Comparison of ENCODE assay signal across 8 cellular contexts in genomic region chr1:5990913-5991783, GRCh38. TPM values are rescaled to one million over a fixed set of nuclear protein-coding genes. Genes with fewer than 3 reads are reported as not detected.
DNase-seq lines count a peak whose midpoint lies in the region; ATAC-seq and TF ChIP-seq lines count a peak whose summit lies in the region.

No MANE protein-coding gene starts in this region.

- CTCF ChIA-PET in activated CD4-positive, alpha-beta memory T cell treated with anti-CD3 and anti-CD28 coated beads for 36 hours (lab: Charles Lee) = no interaction called here

- DNase-seq in BE2C (peak; percentile 65), HFF-Myc (ENCODE audit: extremely low read depth, low read depth) (no peak), epithelial cell of proximal tubule (ENCODE audit: low read depth) (no peak), upper lobe of right lung (peak; percentile 77), Ammon's horn (ENCODE audit: low spot score) (no peak), mesenteric fat pad (ENCODE audit: low spot score) (no peak)
- DNase-seq in activated CD4-positive, alpha-beta memory T cell treated with anti-CD3 and anti-CD28 coated beads for 36 hours = peak; percentile 41

- H3K4me1 ChIP-seq in BE2C (no peaks in the 10 kb centered on the region), muscle layer of duodenum (ENCODE audit: control insufficient read depth in 1 of 2, insufficient read depth in 2 of 2, low read length in 2 of 2) (peaks cover 8 to 22% of the 10 kb centered on the region in 2 donors), upper lobe of right lung (peaks cover 9% of the 10 kb centered on the region)

- H3K36me3 ChIP-seq in BE2C (no peaks in the 10 kb centered on the region), muscle layer of duodenum (ENCODE audit: control insufficient read depth in 1 of 2, insufficient read depth in 2 of 2, low read length in 2 of 2) (no peaks in the 10 kb centered on the region), upper lobe of right lung (no peaks in the 10 kb centered on the region)

- no peaks in the 10 kb centered on the region for H3K27me3 Mint-ChIP-seq in activated CD4-positive, alpha-beta memory T cell treated with anti-CD3 and anti-CD28 coated beads for 36 hours

- no peak overlapping the region for H3K27ac Mint-ChIP-seq in activated CD4-positive, alpha-beta memory T cell treated with anti-CD3 and anti-CD28 coated beads for 36 hours

- TF ChIP-seq CTCF in BE2C (IDR thresholded peaks at IDR 0.05; ENCODE audit: low read depth, low read length) = no peak
- TF ChIP-seq CTCF in HFF-Myc (IDR thresholded peaks at IDR 0.05; ENCODE audit: low read depth, low read length, missing control alignments) = no peak
- no peak for TF ChIP-seq CTCF in epithelial cell of proximal tubule (conservative IDR thresholded peaks at IDR 0.05; ENCODE audit: low read depth, low read length)
- no peak for TF ChIP-seq CTCF in upper lobe of right lung (IDR thresholded peaks at IDR 0.05)

- H3K27me3 ChIP-seq in BE2C (no peaks in the 10 kb centered on the region), muscle layer of duodenum (ENCODE audit: low read depth, low read length) (peaks cover 4% of the 10 kb centered on the region), upper lobe of right lung (no peaks in the 10 kb centered on the region)

- ATAC-seq in upper lobe of right lung = peak; percentile 3

- intact Hi-C loops in activated CD4-positive, alpha-beta memory T cell treated with anti-CD3 and anti-CD28 coated beads for 36 hours (cut with micrococcal nuclease) = loop anchor here (5.0 to 10.0 kb wide), 3 partner anchors 401 to 794 kb away; partner anchors contain the start of genes ACOT7, CAMTA1 and KLHL21
- intact Hi-C loops in upper lobe of right lung (cut with DNase I) = no loop called here

- POLR2A ChIA-PET in activated CD4-positive, alpha-beta memory T cell treated with anti-CD3 and anti-CD28 coated beads for 36 hours (lab: Charles Lee) = no interaction called here

- peak overlapping the region; percentile 86 for H3K4me3 Mint-ChIP-seq in activated CD4-positive, alpha-beta memory T cell treated with anti-CD3 and anti-CD28 coated beads for 36 hours

- no peaks in the 10 kb centered on the region for H3K9me3 ChIP-seq in BE2C
- no peaks in the 10 kb centered on the region for H3K9me3 ChIP-seq in muscle layer of duodenum (ENCODE audit: control insufficient read depth in 1 of 2, low read length in 2 of 2)
- no peaks in the 10 kb centered on the region for H3K9me3 ChIP-seq in upper lobe of right lung

- H3K27ac ChIP-seq in muscle layer of duodenum (ENCODE audit: low read length) = no peak overlapping the region
- H3K27ac ChIP-seq in upper lobe of right lung = peak overlapping the region; percentile 96

- H3K4me1 Mint-ChIP-seq in activated CD4-positive, alpha-beta memory T cell treated with anti-CD3 and anti-CD28 coated beads for 36 hours (ENCODE audit: low read depth) = peaks cover 21% of the 10 kb centered on the region

- H3K4me3 ChIP-seq in BE2C (ENCODE audit: low read depth, low read length) (peak overlapping the region; percentile 67), HFF-Myc (replicated peaks; ENCODE audit: low read depth, low read length) (peak overlapping the region; percentile 70), epithelial cell of proximal tubule (ENCODE audit: low read depth, low read length) (peak overlapping the region; percentile 89), muscle layer of duodenum (ENCODE audit: low read depth in 1 of 2, low read length in 2 of 2) (peak overlapping the region; percentile 61 to 80), upper lobe of right lung (peak overlapping the region; percentile 76)

- no peaks in the 10 kb centered on the region for H3K9me3 Mint-ChIP-seq in activated CD4-positive, alpha-beta memory T cell treated with anti-CD3 and anti-CD28 coated beads for 36 hours

- H3K36me3 Mint-ChIP-seq in activated CD4-positive, alpha-beta memory T cell treated with anti-CD3 and anti-CD28 coated beads for 36 hours = peaks cover 4% of the 10 kb centered on the region

RNA-seq across cellular contexts. Expression of gene NPHP4, which starts 1.1 kb away (rescaled TPM):
- polyA plus RNA-seq in BE2C (2012; ENCODE audit: insufficient read depth, insufficient read length, low read depth) = 13.0 TPM
- total RNA-seq in activated CD4-positive, alpha-beta memory T cell treated with anti-CD3 and anti-CD28 coated beads for 36 hours = 10 to 100 TPM; 14.0 to 14.6 TPM
- 7.5 and 8.8 TPM in 2 replicates for total RNA-seq in epithelial cell of proximal tubule
- total RNA-seq in upper lobe of right lung = 14.6 TPM
- total RNA-seq in mesenteric fat pad = 37.6 TPM

RNA-seq across cellular contexts. Expression of gene KCNAB2, which starts 54.5 kb away (rescaled TPM):
- polyA plus RNA-seq in BE2C (2012; ENCODE audit: insufficient read depth, insufficient read length, low read depth) = 19.1 TPM
- 100 to 1,000 TPM; 196 to 202 TPM for total RNA-seq in activated CD4-positive, alpha-beta memory T cell treated with anti-CD3 and anti-CD28 coated beads for 36 hours
- total RNA-seq in epithelial cell of proximal tubule = 0.72 and 3.3 TPM in 2 replicates
- total RNA-seq in upper lobe of right lung = 60.4 TPM
- total RNA-seq in mesenteric fat pad = 29.0 TPM

Comparison
In these comparisons a context has a peak if more than half of its experiments do, and no peak if none do; other contexts are left out.
1. DNase-seq: peak in BE2C (single experiment), activated CD4-positive, alpha-beta memory T cell treated with anti-CD3 and anti-CD28 coated beads for 36 hours (single experiment) and upper lobe of right lung (single experiment); none in HFF-Myc (single experiment), epithelial cell of proximal tubule (single experiment), Ammon's horn (single experiment) and mesenteric fat pad (single experiment).
2. Peak in every context shown above with its lines, with median percentiles within 50 percentile points of each other: H3K4me3 ChIP-seq.